8 cellular contexts compared by ENCODE assay signal in genomic region chr17:63741251-63742049, GRCh38. TPM values are rescaled to one million over a fixed set of nuclear protein-coding genes. Genes with fewer than 3 reads are reported as not detected.
DNase-seq lines count a peak whose midpoint lies in the region; ATAC-seq and TF ChIP-seq lines count a peak whose summit lies in the region.

STRADA (minus strand) TSS chr17:63741799; CDS start chr17:63728369, 13,430 bp downstream.

- peaks cover 26% of the 10 kb centered on the region for H3K4me1 Mint-ChIP-seq in activated CD4-positive, alpha-beta T cell treated with anti-CD3 and anti-CD28 coated beads, Interleukin-2, amount 10 ng/mL, durations not matched to agents 24 days and 14 days

- intact Hi-C loops in activated CD4-positive, alpha-beta T cell treated with anti-CD3 and anti-CD28 coated beads, Interleukin-2, amount 10 ng/mL, durations not matched to agents 24 days and 14 days (cut with micrococcal nuclease): loop anchor here (1.0 kb wide), 4 partner anchors 32 to 119 kb away; partner anchors contain the start of genes CCDC47 and MAP3K3

- ATAC-seq in HG03460 (IDR thresholded peaks at IDR 0.05; ENCODE audit: unreplicated experiment): peak; percentile 87

- no peaks in the 10 kb centered on the region for H3K9me3 Mint-ChIP-seq in activated CD4-positive, alpha-beta T cell treated with anti-CD3 and anti-CD28 coated beads, Interleukin-2, amount 10 ng/mL, durations not matched to agents 24 days and 14 days

- TF ChIP-seq CTCF in BE2C (IDR thresholded peaks at IDR 0.05; ENCODE audit: low read depth, low read length) (no peak), coronary artery (IDR thresholded peaks at IDR 0.05) (no peak)

- no peaks in the 10 kb centered on the region for H3K27me3 ChIP-seq in BE2C

- no peaks in the 10 kb centered on the region for H3K9me3 ChIP-seq in BE2C

- DNase-seq in BE2C (peak; percentile 100), GM19240 (ENCODE audit: insufficient read length, low spot score) (peak; percentile 72), NCI-H526 (lab: John Stamatoyannopoulos, UW) (peak; percentile 96 to 99), coronary artery (ENCODE audit: low spot score) (peak; percentile 98), left kidney (ENCODE audit: low read depth, low spot score) (peak; percentile 99)
- peak; percentile 100 for DNase-seq in activated CD4-positive, alpha-beta T cell treated with anti-CD3 and anti-CD28 coated beads, Interleukin-2, amount 10 ng/mL, durations not matched to agents 24 days and 14 days
- DNase-seq in stimulated activated CD4-positive, alpha-beta T cell treated with anti-CD3 and anti-CD28 coated beads, Interleukin-2, amount 100 ng/mL, for 24 hours: peak; percentile 99

- H3K4me3 ChIP-seq in BE2C (ENCODE audit: low read depth, low read length): peak within 1 kb of the TSS; percentile 88
- H3K4me3 ChIP-seq in coronary artery: peak within 1 kb of the TSS; percentile 93

- peak within 1 kb of the TSS; percentile 95 for H3K27ac ChIP-seq in coronary artery

- H3K27ac Mint-ChIP-seq in activated CD4-positive, alpha-beta T cell treated with anti-CD3 and anti-CD28 coated beads, Interleukin-2, amount 10 ng/mL, durations not matched to agents 24 days and 14 days: peak within 1 kb of the TSS; percentile 96

- H3K36me3 Mint-ChIP-seq in activated CD4-positive, alpha-beta T cell treated with anti-CD3 and anti-CD28 coated beads, Interleukin-2, amount 10 ng/mL, durations not matched to agents 24 days and 14 days (ENCODE audit: low read depth): peaks cover 18% of the 10 kb centered on the region

- H3K36me3 ChIP-seq in BE2C: peaks cover 6% of the 10 kb centered on the region

- peak within 1 kb of the TSS; percentile 92 for H3K4me3 Mint-ChIP-seq in activated CD4-positive, alpha-beta T cell treated with anti-CD3 and anti-CD28 coated beads, Interleukin-2, amount 10 ng/mL, durations not matched to agents 24 days and 14 days

- H3K4me1 ChIP-seq in BE2C: no peaks in the 10 kb centered on the region

- H3K27me3 Mint-ChIP-seq in activated CD4-positive, alpha-beta T cell treated with anti-CD3 and anti-CD28 coated beads, Interleukin-2, amount 10 ng/mL, durations not matched to agents 24 days and 14 days: no peaks in the 10 kb centered on the region

RNA-seq across cellular contexts. Expression of gene STRADA, which starts in this region (rescaled TPM):
- 45.0 TPM for polyA plus RNA-seq in BE2C (2012; ENCODE audit: insufficient read depth, insufficient read length, low read depth)
- 50.4 and 54.6 TPM in 2 replicates for total RNA-seq in activated CD4-positive, alpha-beta T cell treated with anti-CD3 and anti-CD28 coated beads, Interleukin-2, amount 10 ng/mL, durations not matched to agents 24 days and 14 days

Comparison
In these comparisons a context has a peak if more than half of its experiments do, and no peak if none do; other contexts are left out.
1. Peak in every context shown above with its lines: DNase-seq, ATAC-seq, H3K4me3 ChIP-seq and H3K27ac ChIP-seq.